ENCODE assay signal across 9 cellular contexts in the genomic region with DNA sequence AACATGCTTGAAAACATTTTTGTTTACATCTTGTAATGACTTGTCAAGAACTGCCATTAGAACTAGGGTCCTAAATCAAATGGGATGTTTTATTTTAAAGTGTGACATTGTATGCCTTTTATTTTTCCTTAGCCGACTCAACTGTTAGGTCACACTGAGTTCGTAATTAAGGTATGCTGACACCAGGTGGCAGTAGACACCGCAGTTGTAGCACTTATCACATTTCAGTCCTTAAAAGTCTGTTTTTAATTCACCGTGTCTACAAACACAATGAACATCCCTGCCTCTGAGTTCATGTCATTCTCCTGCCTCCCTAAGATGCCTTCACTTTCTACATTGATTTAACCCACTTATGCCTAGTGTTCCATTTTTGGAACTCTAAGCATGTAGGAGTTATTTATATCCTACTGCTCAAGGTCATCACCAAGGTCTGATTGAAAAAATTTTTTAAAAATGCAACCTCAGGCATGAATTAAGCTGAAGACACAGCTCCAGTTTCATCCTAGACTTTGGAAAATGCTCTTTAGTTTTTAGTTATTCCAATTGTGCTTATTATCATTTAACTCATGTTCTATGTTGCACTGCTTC.
DNase-seq lines count a peak whose midpoint lies in the region; TF ChIP-seq lines count a peak whose summit lies in the region.
"Had no signal": no experiment of that assay in that cellular context is flagged by ENCODE, and none has a peak within 500 bp of the region (broad histone marks: within the 10 kb centered on the region; RNA-seq: fewer than 3 reads in every experiment).

No MANE protein-coding gene starts in this region.

- H3K79me1 ChIP-seq in H9 (ENCODE audit: insufficient read depth, low read depth, low read length, poor library complexity, severe bottlenecking): no peaks in the 10 kb centered on the region

- H2BK12ac ChIP-seq in H9 (ENCODE audit: insufficient read length, low read depth, low read length): no peak overlapping the region

- no peak overlapping the region for H4K8ac ChIP-seq in H9 (replicated peaks; ENCODE audit: insufficient read length, low read depth, low read length)

- H3K56ac ChIP-seq in H9 (ENCODE audit: insufficient read length, low read depth, low read length): no peak overlapping the region

- H3K4me1 Mint-ChIP-seq in Calu3 (ENCODE audit: low read depth, unreplicated experiment): no peaks in the 10 kb centered on the region
- H3K4me1 Mint-ChIP-seq in H9: no peaks in the 10 kb centered on the region

- H2AFZ ChIP-seq in H9 (ENCODE audit: low read length): no peak overlapping the region

- H3K23ac ChIP-seq in H9 (ENCODE audit: insufficient read length, low read depth, low read length): no peak overlapping the region

- no peak overlapping the region for H3K9ac ChIP-seq in H9 (ENCODE audit: extremely low read depth, insufficient read length, low read length)

- DNase-seq in Calu3 (peak; percentile 66), H9 (peak; percentile 37), RPMI7951 (ENCODE audit: low read depth) (peak; percentile 80), fibroblast of villous mesenchyme (ENCODE audit: low read depth) (peak; percentile 72), substantia nigra (lab: John Stamatoyannopoulos, UW) (no peak), CD1c-positive myeloid dendritic cell (ENCODE audit: extremely low spot score) (no peak), NCI-H2107 (lab: John Stamatoyannopoulos, UW) (no peak)
- no peak for DNase-seq in activated naive CD4-positive, alpha-beta T cell treated with anti-CD3 and anti-CD28 coated beads, Interleukin-2, amount 50 U/mL, for 16 hours

- no peak overlapping the region for H2AK5ac ChIP-seq in H9 (ENCODE audit: insufficient read length, low read length)

- H3K4me3 Mint-ChIP-seq in Calu3 (ENCODE audit: low read depth, unreplicated experiment): no peak overlapping the region
- H3K4me3 Mint-ChIP-seq in H9: no peak overlapping the region

- TF ChIP-seq CTCF in Calu3 (IDR thresholded peaks at IDR 0.05; ENCODE audit: unreplicated experiment) (peak; percentile 61), H9 (conservative IDR thresholded peaks at IDR 0.05) (peak; percentile 82), fibroblast of villous mesenchyme (IDR thresholded peaks at IDR 0.05; ENCODE audit: insufficient read depth, low read depth, low read length) (peak; percentile 68)

- no peaks in the 10 kb centered on the region for H3K4me1 ChIP-seq in H9 (ENCODE audit: insufficient read depth, low read length)

- no peak overlapping the region for H3T11ph ChIP-seq in H9 (ENCODE audit: low read length)

- no peak overlapping the region for H3K14ac ChIP-seq in H9 (ENCODE audit: insufficient read depth, low read length)

- H3K23me2 ChIP-seq in H9 (ENCODE audit: insufficient read length, low read depth, low read length, poor library complexity, severe bottlenecking): no peaks in the 10 kb centered on the region

- no peak overlapping the region for H4K5ac ChIP-seq in H9 (ENCODE audit: insufficient read length, low read depth, low read length)

- BruUV-seq in Calu3 (replicated peaks; lab: Mats Ljungman, UMichigan): no TSS peak

- intact Hi-C loops in Calu3 (cut with micrococcal nuclease; ENCODE audit: unreplicated experiment): loop anchor here (1.0 to 10.0 kb wide), 5 partner anchors 75 to 904 kb away; no protein-coding TSS in a partner anchor

- H3K36me3 Mint-ChIP-seq in Calu3 (ENCODE audit: insufficient read depth, unreplicated experiment) (no peaks in the 10 kb centered on the region), H9 (ENCODE audit: insufficient read depth in 1 of 3, low read depth in 3 of 3) (peaks cover 0 to 4% (median 0%) of the 10 kb centered on the region in 3 experiments; a peak in 1 of 7 replicates)

- H2BK5ac ChIP-seq in H9 (ENCODE audit: insufficient read length, low read length): no peak overlapping the region

- H3K4me3 ChIP-seq in fibroblast of villous mesenchyme (ENCODE audit: low read depth, low read length): no peak overlapping the region
- H3K4me3 ChIP-seq: tibial nerve had no signal

- WGBS in H9 (ENCODE audit: extremely low coverage, insufficient read length, low lambda C conversion rate): no CpG with 5 or more reads among the region's 4 CpGs

- H3K18ac ChIP-seq in H9 (ENCODE audit: insufficient read length, low read depth, low read length): no peak overlapping the region

- no peak overlapping the region for H3K4me2 ChIP-seq in H9 (ENCODE audit: insufficient read depth, insufficient read length, low read length)

- H2BK120ac ChIP-seq in H9 (ENCODE audit: low read depth, low read length, poor library complexity, severe bottlenecking): no peak overlapping the region

- H3K27me3 Mint-ChIP-seq in Calu3 (ENCODE audit: unreplicated experiment) (peaks cover 18% of the 10 kb centered on the region), H9 (ENCODE audit: low read depth) (no peaks in the 10 kb centered on the region; the same call in 1 of the 2 replicates)

- no peak overlapping the region for H3K27ac Mint-ChIP-seq in Calu3 (ENCODE audit: unreplicated experiment)
- H3K27ac Mint-ChIP-seq in H9: no peak overlapping the region

- H2BK20ac ChIP-seq in H9 (ENCODE audit: low read depth, low read length, poor library complexity, severe bottlenecking): no peak overlapping the region

- no peak overlapping the region for H2BK15ac ChIP-seq in H9 (ENCODE audit: low read depth, low read length)

- H3K27ac ChIP-seq in H9 (ENCODE audit: insufficient read length, low read depth, low read length) (no peak overlapping the region), substantia nigra (ENCODE audit: low read depth, low read length, poor library complexity, severe bottlenecking) (no peak overlapping the region)
- H3K27ac ChIP-seq: tibial nerve had no signal

- CTCF ChIA-PET in Calu3 (lab: Charles Lee): interaction anchor here (2.8 kb wide), 1 partner anchor 109 kb away, joined by 14 read pairs; no protein-coding TSS in a partner anchor

- H3K27me3 ChIP-seq in H9 (ENCODE audit: insufficient read depth, low read length): no peaks in the 10 kb centered on the region
- H3K27me3 ChIP-seq: tibial nerve had no signal

- H4K91ac ChIP-seq in H9 (ENCODE audit: insufficient read length, low read depth, low read length): no peak overlapping the region

- no peak overlapping the region for H3K4ac ChIP-seq in H9 (ENCODE audit: low read depth, low read length)

- peaks cover 5% of the 10 kb centered on the region for H3K9me3 ChIP-seq in H9 (ENCODE audit: control insufficient read depth, low read depth, low read length)

- peaks cover 3% of the 10 kb centered on the region for H4K20me1 ChIP-seq in H9 (ENCODE audit: control insufficient read depth, insufficient read depth, insufficient read length)

- no peaks in the 10 kb centered on the region for H3K79me2 ChIP-seq in H9 (ENCODE audit: insufficient read depth, low read length)

- H3K9me3 Mint-ChIP-seq in Calu3 (ENCODE audit: low read depth, unreplicated experiment): no peaks in the 10 kb centered on the region
- H3K9me3 Mint-ChIP-seq in H9: peaks cover 6 to 14% of the 10 kb centered on the region in 2 experiments; a peak in 3 of 5 replicates

Comparison
In these comparisons a context has a peak if more than half of its experiments do, and no peak if none do; other contexts are left out.
1. DNase-seq: peak in Calu3 (single experiment), H9 (single experiment), RPMI7951 (single experiment) and fibroblast of villous mesenchyme (single experiment); none in substantia nigra (0 of 49), CD1c-positive myeloid dendritic cell (single experiment), NCI-H2107 (single experiment) and activated naive CD4-positive, alpha-beta T cell treated with anti-CD3 and anti-CD28 coated beads, Interleukin-2, amount 50 U/mL, for 16 hours (single experiment).
2. Peak in every context shown above with its lines, with median percentiles within 50 percentile points of each other: CTCF ChIP-seq.